1 cellular context compared by ENCODE assay signal in genomic region chr3:27632431-27633223, GRCh38.
TF ChIP-seq lines count a peak whose summit lies in the region.

No MANE protein-coding gene starts in this region.

TF ChIP-seq in A549, 52 proteins besides CTCF, POLR2A, EP300 and RAD21 (continued from another document):
- peak; percentile 80; the same call in 1 of the 3 replicates for TF ChIP-seq BCL3 (IDR thresholded peaks at IDR 0.05)
- TF ChIP-seq HES2 (IDR thresholded peaks at IDR 0.05): no peak
- peak; percentile 86 for TF ChIP-seq E2F6 (IDR thresholded peaks at IDR 0.05; ENCODE audit: borderline replicate concordance, low read depth)
- TF ChIP-seq GATA3 (IDR thresholded peaks at IDR 0.05; ENCODE audit: borderline replicate concordance): no peak
- no peak for TF ChIP-seq FOXS1 (CRISPR knock-in tag; IDR thresholded peaks at IDR 0.05)
- no peak for TF ChIP-seq HOXB5 (CRISPR knock-in tag; IDR thresholded peaks at IDR 0.05)
- no peak for TF ChIP-seq HDAC2 (IDR thresholded peaks at IDR 0.05)
- no peak for TF ChIP-seq BHLHE40 (IDR thresholded peaks at IDR 0.05; ENCODE audit: low read depth, low read length)
- peak in 1 of 2 experiments; percentile 86; a peak in 3 of 5 replicates for TF ChIP-seq JUN (IDR thresholded peaks at IDR 0.05)
- no peak for TF ChIP-seq RFX5 (IDR thresholded peaks at IDR 0.05)
- no peak for TF ChIP-seq ESRRA (IDR thresholded peaks at IDR 0.05; ENCODE audit: borderline replicate concordance, low read length)
- 0 out of 2 replicates have a peak, but pooled peaks have one; percentile 42 for TF ChIP-seq TP53 (CRISPR knock-in tag; IDR thresholded peaks at IDR 0.05)
- TF ChIP-seq ZNF302 (CRISPR knock-in tag; IDR thresholded peaks at IDR 0.05): no peak
- no peak for TF ChIP-seq CBX8 (IDR thresholded peaks at IDR 0.05)
- TF ChIP-seq ZC3H11A (IDR thresholded peaks at IDR 0.05): no peak
- no peak for TF ChIP-seq KDM1A (IDR thresholded peaks at IDR 0.05; ENCODE audit: low read depth)
- no peak for TF ChIP-seq FOSL2 (IDR thresholded peaks at IDR 0.05)
- 0 out of 2 replicates have a peak, but pooled peaks have one; percentile 7 for TF ChIP-seq FOSL2 (CRISPR knock-in tag; IDR thresholded peaks at IDR 0.05)
- no peak for TF ChIP-seq EHF (CRISPR knock-in tag; IDR thresholded peaks at IDR 0.05)
- TF ChIP-seq ELK1 (IDR thresholded peaks at IDR 0.05; ENCODE audit: low read depth, low read length): no peak
- TF ChIP-seq RCOR1 (IDR thresholded peaks at IDR 0.05; ENCODE audit: low read depth, low read length): no peak
